Comparison of ENCODE assay signal across 8 cellular contexts in the genomic region with DNA sequence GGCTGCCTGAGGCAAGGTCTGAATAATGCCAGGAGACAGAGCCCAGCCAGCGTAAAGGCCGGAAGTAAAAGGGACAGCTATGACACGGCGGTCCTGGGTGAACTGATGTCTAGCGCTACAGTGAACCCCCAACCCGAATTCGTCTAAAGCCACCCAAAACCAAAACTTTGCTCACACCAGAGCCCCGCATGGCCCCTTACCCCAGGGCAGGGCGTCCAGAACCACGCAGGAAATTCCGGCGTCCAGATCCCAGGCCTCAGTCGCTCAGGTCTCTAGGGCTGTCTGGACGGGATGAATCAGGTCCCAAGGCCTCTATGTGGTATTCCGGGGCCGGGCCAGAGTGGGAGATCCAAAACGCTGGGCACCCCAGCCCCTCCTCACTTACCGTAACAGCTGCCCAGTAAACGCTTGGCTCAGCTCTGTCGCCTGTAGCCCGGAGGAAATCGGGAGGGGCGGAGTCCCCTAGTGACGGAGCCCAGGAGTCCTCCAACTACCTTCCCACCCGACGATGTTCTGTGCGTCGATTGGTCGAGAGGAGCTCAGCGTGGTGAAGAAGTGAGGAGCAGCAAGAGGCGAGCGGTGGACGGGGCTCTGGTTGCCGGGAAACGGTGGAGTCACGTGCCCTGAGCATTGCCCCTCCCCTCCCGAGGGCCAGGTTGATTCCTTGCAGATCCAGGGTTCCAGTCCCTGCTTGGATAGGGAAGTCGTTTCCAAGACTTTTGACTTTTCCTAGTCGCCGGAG. TPM values are rescaled to one million over a fixed set of nuclear protein-coding genes. Genes with fewer than 3 reads are reported as not detected.
DNase-seq lines count a peak whose midpoint lies in the region; ATAC-seq, FAIRE-seq and TF ChIP-seq lines count a peak whose summit lies in the region.

A gene with protein sequence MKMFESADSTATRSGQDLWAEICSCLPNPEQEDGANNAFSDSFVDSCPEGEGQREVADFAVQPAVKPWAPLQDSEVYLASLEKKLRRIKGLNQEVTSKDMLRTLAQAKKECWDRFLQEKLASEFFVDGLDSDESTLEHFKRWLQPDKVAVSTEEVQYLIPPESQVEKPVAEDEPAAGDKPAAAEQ (minus strand): TSS at position 452 of the 742 bp plus-strand sequence. CDS start 2,027 bp downstream, outside the sequence.

- intact Hi-C loops in kidney (cut with DNase I): no loop called here

- H3K9ac ChIP-seq in kidney (ENCODE audit: low read length in 2 of 2): peak within 1 kb of the TSS; percentile 68 to 89

- H3K4me1 ChIP-seq in kidney (ENCODE audit: control insufficient read depth in 1 of 2, insufficient read depth in 1 of 2, low read depth in 1 of 2, low read length in 2 of 2): peaks cover 4 to 7% of the 10 kb centered on the region in 2 donors

- H3K4me3 ChIP-seq in kidney (ENCODE audit: low read length in 2 of 2): peak within 1 kb of the TSS; percentile 85 to 88

- peak; percentile 98 for FAIRE-seq in kidney (lab: Jason Lieb, UNC)

- TF ChIP-seq CTCF in chondrocyte (IDR thresholded peaks at IDR 0.05): no peak
- no peak for TF ChIP-seq CTCF in kidney (IDR thresholded peaks at IDR 0.05; ENCODE audit: borderline replicate concordance, extremely low read depth, insufficient read depth)

- peak within 1 kb of the TSS; percentile 94 for H3K4me3 Mint-ChIP-seq in chondrocyte (ENCODE audit: unreplicated experiment)

- ATAC-seq in HG03439 (IDR thresholded peaks at IDR 0.05; ENCODE audit: unreplicated experiment): peak; percentile 91

- H3K27ac Mint-ChIP-seq in chondrocyte (ENCODE audit: unreplicated experiment): peak within 1 kb of the TSS; percentile 100

- H3K36me3 Mint-ChIP-seq in chondrocyte (ENCODE audit: low read depth): peaks cover 7% of the 10 kb centered on the region

- peak within 1 kb of the TSS; percentile 89 to 90 for H3K27ac ChIP-seq in kidney (ENCODE audit: low read depth in 2 of 2, low read length in 2 of 2)

- no peaks in the 10 kb centered on the region for H3K27me3 Mint-ChIP-seq in chondrocyte (ENCODE audit: low read depth)

- DNase-seq in AML-193 (lab: John Stamatoyannopoulos, UW) (peak; percentile 97 to 98), NCI-H510A treated with DMSO at 0.1 percent for 48 hours (lab: John Stamatoyannopoulos, UW) (peak; percentile 89), chondrocyte (ENCODE audit: low spot score) (peak; percentile 99), kidney (peak; percentile 99)
- DNase-seq in activated CD4-positive, alpha-beta T cell treated with anti-CD3 and anti-CD28 coated beads for 24 hours (ENCODE audit: low read depth in 2 of 2): peak; percentile 91 to 93
- peak; percentile 98 for DNase-seq in stimulated activated CD4-positive, alpha-beta T cell treated with anti-CD3 and anti-CD28 coated beads, Interleukin-15, amount 100 ng/mL, for 24 hours

- H3K4me1 Mint-ChIP-seq in chondrocyte (ENCODE audit: low read depth): peaks cover 32% of the 10 kb centered on the region

- H3K36me3 ChIP-seq in kidney (ENCODE audit: control insufficient read depth in 1 of 2, insufficient read depth in 2 of 2, low read length in 2 of 2): no peaks in the 10 kb centered on the region

- peak; percentile 91 for TF ChIP-seq POLR2A in GM19193 (IDR thresholded peaks at IDR 0.05; ENCODE audit: extremely low read depth, insufficient read depth, insufficient read length)

- no peaks in the 10 kb centered on the region for H3K9me3 Mint-ChIP-seq in chondrocyte (ENCODE audit: low read depth)

- no peaks in the 10 kb centered on the region for H3K9me3 ChIP-seq in kidney (ENCODE audit: control insufficient read depth in 1 of 2, low read length in 2 of 2)

RNA-seq across cellular contexts. Expression of the gene that starts here (rescaled TPM):
- total RNA-seq in chondrocyte (16.7 to 22.5 TPM (median 21.2 TPM) in 3 replicates), kidney (34.4 TPM)
- polyA plus RNA-seq in kidney (ENCODE audit: insufficient read depth, low read depth, low replicate concordance): 35.9 TPM

Comparison
In these comparisons a context has a peak if more than half of its experiments do, and no peak if none do; other contexts are left out.
1. Peak in every context shown above with its lines: DNase-seq, ATAC-seq, H3K4me3 ChIP-seq and H3K27ac ChIP-seq.